In the genomic region with DNA sequence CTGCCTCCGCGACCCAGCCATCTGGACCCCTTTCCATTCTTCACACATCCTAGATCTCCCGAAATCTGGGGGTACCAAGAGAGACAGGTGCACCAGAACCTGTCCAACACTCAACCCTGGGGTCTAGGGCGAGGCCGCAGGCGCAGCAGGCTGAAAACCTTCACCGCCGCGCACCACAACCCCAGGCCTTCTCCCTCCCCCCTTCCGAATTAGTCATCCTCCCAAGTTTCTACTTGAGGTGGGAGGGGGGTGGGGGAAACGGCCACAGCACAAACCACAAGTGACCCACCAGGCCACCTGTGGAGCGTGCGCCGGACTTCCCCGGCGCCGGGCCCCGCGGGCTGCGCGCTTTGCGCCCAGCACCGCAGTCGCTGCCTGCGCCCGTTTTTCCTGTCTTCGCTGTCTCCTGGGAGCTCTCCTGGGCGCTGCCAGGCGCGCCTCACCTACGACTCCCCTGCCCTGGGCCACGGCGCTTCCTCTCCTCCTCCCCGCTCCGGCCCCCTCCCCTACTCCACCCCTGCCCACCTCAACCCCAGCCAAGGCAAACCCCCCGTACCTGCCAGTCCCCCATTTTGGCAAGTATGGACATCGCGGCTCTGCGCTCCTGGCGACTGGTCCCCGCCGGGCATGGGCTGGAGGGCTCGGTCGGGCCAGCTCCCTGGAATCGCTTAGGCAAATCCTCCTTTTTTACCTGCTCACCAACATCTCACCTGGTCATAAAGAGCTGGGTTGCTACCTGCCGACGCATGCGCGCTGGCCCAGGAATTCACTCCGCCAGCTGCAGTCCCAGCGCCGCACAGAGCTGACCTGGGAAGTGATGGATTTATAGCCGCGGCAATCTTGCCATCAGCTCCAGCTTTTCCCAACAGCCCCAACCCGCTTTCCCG, we compare ENCODE assay signal across 2 cellular contexts.
TF ChIP-seq lines count a peak whose summit lies in the region.

No MANE protein-coding gene starts in this region.

TF ChIP-seq in SK-N-SH, 30 proteins besides CTCF, POLR2A, EP300 and RAD21 (continued from another document):
- peak; percentile 62; the same call in 1 of the 2 replicates for TF ChIP-seq EZH2phosphoT487 (IDR thresholded peaks at IDR 0.05; ENCODE audit: borderline replicate concordance, low read depth)

TF ChIP-seq in SK-N-SH treated with all-trans-retinoic acid at 6 μM for 48 hours, 23 proteins besides CTCF, POLR2A, EP300 and RAD21 (continued from another document):
- TF ChIP-seq, protein P1, sequence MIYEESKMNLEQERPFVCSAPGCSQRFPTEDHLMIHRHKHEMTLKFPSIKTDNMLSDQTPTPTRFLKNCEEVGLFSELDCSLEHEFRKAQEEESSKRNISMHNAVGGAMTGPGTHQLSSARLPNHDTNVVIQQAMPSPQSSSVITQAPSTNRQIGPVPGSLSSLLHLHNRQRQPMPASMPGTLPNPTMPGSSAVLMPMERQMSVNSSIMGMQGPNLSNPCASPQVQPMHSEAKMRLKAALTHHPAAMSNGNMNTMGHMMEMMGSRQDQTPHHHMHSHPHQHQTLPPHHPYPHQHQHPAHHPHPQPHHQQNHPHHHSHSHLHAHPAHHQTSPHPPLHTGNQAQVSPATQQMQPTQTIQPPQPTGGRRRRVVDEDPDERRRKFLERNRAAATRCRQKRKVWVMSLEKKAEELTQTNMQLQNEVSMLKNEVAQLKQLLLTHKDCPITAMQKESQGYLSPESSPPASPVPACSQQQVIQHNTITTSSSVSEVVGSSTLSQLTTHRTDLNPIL (CRISPR knock-in tag; IDR thresholded peaks at IDR 0.05; ENCODE audit: low read depth) = no peak
- TF ChIP-seq ZC3H10 (CRISPR knock-in tag; IDR thresholded peaks at IDR 0.05) = no peak
- TF ChIP-seq, protein P2, sequence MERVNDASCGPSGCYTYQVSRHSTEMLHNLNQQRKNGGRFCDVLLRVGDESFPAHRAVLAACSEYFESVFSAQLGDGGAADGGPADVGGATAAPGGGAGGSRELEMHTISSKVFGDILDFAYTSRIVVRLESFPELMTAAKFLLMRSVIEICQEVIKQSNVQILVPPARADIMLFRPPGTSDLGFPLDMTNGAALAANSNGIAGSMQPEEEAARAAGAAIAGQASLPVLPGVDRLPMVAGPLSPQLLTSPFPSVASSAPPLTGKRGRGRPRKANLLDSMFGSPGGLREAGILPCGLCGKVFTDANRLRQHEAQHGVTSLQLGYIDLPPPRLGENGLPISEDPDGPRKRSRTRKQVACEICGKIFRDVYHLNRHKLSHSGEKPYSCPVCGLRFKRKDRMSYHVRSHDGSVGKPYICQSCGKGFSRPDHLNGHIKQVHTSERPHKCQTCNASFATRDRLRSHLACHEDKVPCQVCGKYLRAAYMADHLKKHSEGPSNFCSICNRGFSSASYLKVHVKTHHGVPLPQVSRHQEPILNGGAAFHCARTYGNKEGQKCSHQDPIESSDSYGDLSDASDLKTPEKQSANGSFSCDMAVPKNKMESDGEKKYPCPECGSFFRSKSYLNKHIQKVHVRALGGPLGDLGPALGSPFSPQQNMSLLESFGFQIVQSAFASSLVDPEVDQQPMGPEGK (CRISPR knock-in tag; IDR thresholded peaks at IDR 0.05; ENCODE audit: borderline replicate concordance) = no peak
- TF ChIP-seq RARB (CRISPR knock-in tag; IDR thresholded peaks at IDR 0.05) = no peak
- no peak for TF ChIP-seq ESRRG (CRISPR knock-in tag; IDR thresholded peaks at IDR 0.05)
- TF ChIP-seq ZFP3 (CRISPR knock-in tag; IDR thresholded peaks at IDR 0.05) = no peak
- TF ChIP-seq ZNF70 (CRISPR knock-in tag; IDR thresholded peaks at IDR 0.05) = no peak
- TF ChIP-seq, protein P3, sequence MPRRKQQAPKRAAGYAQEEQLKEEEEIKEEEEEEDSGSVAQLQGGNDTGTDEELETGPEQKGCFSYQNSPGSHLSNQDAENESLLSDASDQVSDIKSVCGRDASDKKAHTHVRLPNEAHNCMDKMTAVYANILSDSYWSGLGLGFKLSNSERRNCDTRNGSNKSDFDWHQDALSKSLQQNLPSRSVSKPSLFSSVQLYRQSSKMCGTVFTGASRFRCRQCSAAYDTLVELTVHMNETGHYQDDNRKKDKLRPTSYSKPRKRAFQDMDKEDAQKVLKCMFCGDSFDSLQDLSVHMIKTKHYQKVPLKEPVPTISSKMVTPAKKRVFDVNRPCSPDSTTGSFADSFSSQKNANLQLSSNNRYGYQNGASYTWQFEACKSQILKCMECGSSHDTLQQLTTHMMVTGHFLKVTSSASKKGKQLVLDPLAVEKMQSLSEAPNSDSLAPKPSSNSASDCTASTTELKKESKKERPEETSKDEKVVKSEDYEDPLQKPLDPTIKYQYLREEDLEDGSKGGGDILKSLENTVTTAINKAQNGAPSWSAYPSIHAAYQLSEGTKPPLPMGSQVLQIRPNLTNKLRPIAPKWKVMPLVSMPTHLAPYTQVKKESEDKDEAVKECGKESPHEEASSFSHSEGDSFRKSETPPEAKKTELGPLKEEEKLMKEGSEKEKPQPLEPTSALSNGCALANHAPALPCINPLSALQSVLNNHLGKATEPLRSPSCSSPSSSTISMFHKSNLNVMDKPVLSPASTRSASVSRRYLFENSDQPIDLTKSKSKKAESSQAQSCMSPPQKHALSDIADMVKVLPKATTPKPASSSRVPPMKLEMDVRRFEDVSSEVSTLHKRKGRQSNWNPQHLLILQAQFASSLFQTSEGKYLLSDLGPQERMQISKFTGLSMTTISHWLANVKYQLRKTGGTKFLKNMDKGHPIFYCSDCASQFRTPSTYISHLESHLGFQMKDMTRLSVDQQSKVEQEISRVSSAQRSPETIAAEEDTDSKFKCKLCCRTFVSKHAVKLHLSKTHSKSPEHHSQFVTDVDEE (CRISPR knock-in tag; IDR thresholded peaks at IDR 0.05) = no peak
- no peak for TF ChIP-seq OSR1 (CRISPR knock-in tag; IDR thresholded peaks at IDR 0.05)
- no peak for TF ChIP-seq SNAI2 (CRISPR knock-in tag; IDR thresholded peaks at IDR 0.05)
- TF ChIP-seq, protein P4, sequence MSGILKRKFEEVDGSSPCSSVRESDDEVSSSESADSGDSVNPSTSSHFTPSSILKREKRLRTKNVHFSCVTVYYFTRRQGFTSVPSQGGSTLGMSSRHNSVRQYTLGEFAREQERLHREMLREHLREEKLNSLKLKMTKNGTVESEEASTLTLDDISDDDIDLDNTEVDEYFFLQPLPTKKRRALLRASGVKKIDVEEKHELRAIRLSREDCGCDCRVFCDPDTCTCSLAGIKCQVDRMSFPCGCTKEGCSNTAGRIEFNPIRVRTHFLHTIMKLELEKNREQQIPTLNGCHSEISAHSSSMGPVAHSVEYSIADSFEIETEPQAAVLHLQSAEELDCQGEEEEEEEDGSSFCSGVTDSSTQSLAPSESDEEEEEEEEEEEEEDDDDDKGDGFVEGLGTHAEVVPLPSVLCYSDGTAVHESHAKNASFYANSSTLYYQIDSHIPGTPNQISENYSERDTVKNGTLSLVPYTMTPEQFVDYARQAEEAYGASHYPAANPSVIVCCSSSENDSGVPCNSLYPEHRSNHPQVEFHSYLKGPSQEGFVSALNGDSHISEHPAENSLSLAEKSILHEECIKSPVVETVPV (CRISPR knock-in tag; IDR thresholded peaks at IDR 0.05) = no peak
